Comparison of ENCODE assay signal across 8 cellular contexts in genomic region chr1:245154429-245155185, GRCh38. TPM values are rescaled to one million over a fixed set of nuclear protein-coding genes. Genes with fewer than 3 reads are reported as not detected.
DNase-seq lines count a peak whose midpoint lies in the region; ATAC-seq, FAIRE-seq and TF ChIP-seq lines count a peak whose summit lies in the region.

Gene KIF26B, plus strand, starts transcription at chr1:245154985. Its CDS starts 440 bp downstream, at chr1:245155425.

- peaks cover 0 to 3% (median 0%) of the 10 kb centered on the region in 4 donors for H3K27me3 ChIP-seq in pancreas

- H3K36me3 ChIP-seq in pancreas, result no peaks in the 10 kb centered on the region

- ATAC-seq in pancreas (peak; percentile 4 to 22 (median 14)), GM19035 (IDR thresholded peaks at IDR 0.05; ENCODE audit: unreplicated experiment) (no peak)

- intact Hi-C loops in head of caudate nucleus (cut with DNase I), result loop anchor here (5.0 to 10.0 kb wide), 2 partner anchors 230 to 848 kb away; no protein-coding TSS in a partner anchor
- intact Hi-C loops in pancreas (cut with DNase I), result loop anchor here in 2 of 3 donors (5.0 to 10.0 kb wide), 4 partner anchors 123 to 848 kb away; no protein-coding TSS in a partner anchor

- CTCF ChIA-PET in GM10248 (lab: Yijun Ruan, JAX), result interaction anchor here (1.1 to 7.8 kb wide), 10 partner anchors 12 to 1338 kb away, joined by 3 to 64 read pairs (median 7); no protein-coding TSS in a partner anchor

- H3K9me3 ChIP-seq in pancreas, result peaks cover 0 to 5% (median 0%) of the 10 kb centered on the region in 4 donors

- DNase-seq in 8988T, result peak; percentile 69
- DNase-seq in GM10248 (ENCODE audit: extremely low spot score), result peak; percentile 52
- peak; percentile 65 for DNase-seq in NCI-H526 treated with DMSO at 0.1 percent for 48 hours (lab: John Stamatoyannopoulos, UW)
- DNase-seq in activated naive CD4-positive, alpha-beta T cell treated with anti-CD3 and anti-CD28 coated beads, Interleukin-2, amount 50 U/mL, for 16 hours, result peak; percentile 36
- DNase-seq in head of caudate nucleus, result peak in 35 of 42 donors; percentile 15 to 73 (median 40)
- DNase-seq in pancreas, result peak in 4 of 6 donors; percentile 26 to 74 (median 42)
- no peak for DNase-seq in NCI-H446 treated with DMSO at 0.1 percent for 48 hours (lab: John Stamatoyannopoulos, UW)

- TF ChIP-seq CTCF in GM10248 (IDR thresholded peaks at IDR 0.05; ENCODE audit: control extremely low read depth, extremely low read depth, low read depth, missing control alignments) (no peak), pancreas (IDR thresholded peaks at IDR 0.05) (no peak)

- POLR2A ChIA-PET in GM10248 (lab: Yijun Ruan, JAX), result no interaction called here

- peak within 1 kb of the TSS; percentile 37 to 55 (median 50) for H3K4me3 ChIP-seq in pancreas

- H3K27ac ChIP-seq in pancreas, result no peak within 1 kb of the TSS

- peaks cover 6 to 26% (median 7%) of the 10 kb centered on the region in 3 donors for H3K4me1 ChIP-seq in pancreas

- FAIRE-seq in pancreas (lab: Jason Lieb, UNC), result no peak

- WGBS in pancreas, 2 donors, result 0% methylated on average over 80 to 81 of the region's 81 CpGs

RNA-seq across cellular contexts. Expression of gene KIF26B, which starts in this region (rescaled TPM):
- total RNA-seq in pancreas, result 1 to 10 TPM in 2 of 6 donors, under 1 TPM in 4; 0.28 to 4.5 (median 0.78) TPM
- polyA plus RNA-seq in pancreas, result under 1 TPM; 0.27 to 0.42 TPM
